ENCODE assay signal across 9 cellular contexts in the genomic region with DNA sequence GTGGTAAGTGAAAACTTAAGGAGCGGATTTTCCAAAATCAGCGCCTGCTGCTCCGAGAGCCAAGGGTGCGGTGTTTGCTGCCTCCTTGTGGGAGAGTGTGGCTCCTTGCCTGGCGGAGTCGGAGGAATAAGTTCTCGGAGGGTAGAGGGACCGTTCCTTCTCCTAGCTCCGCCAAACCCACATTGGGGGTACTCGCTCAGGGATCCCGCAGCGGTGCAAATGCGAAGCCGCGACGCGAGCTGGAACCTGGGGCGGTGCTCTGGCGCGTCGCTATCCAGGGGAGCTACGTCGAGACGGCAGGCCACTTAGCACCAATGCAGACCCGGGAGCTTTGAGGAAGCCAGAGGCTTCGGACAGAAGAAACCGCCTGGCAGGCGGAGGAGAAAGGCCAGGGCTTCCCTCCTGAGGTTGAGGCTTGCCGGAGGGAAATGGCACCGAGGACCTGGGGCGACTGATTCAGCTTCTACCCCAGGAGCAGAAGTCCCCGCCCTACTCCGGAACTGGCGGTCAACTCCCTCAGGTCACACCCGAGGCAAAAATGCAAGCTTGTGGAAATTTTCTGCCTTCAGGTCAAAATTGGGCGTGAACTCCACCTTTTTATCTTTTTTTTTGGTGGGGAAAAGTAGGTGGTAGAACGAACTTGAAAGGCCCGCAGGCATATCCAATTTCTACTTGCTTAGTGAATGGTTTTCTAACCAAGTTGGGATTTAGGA. TPM values are rescaled to one million over a fixed set of nuclear protein-coding genes. Genes with fewer than 3 reads are reported as not detected.
DNase-seq lines count a peak whose midpoint lies in the region; ATAC-seq, FAIRE-seq and TF ChIP-seq lines count a peak whose summit lies in the region.
"Had no signal": no experiment of that assay in that cellular context is flagged by ENCODE, and none has a peak within 500 bp of the region (broad histone marks: within the 10 kb centered on the region; RNA-seq: fewer than 3 reads in every experiment).

No MANE protein-coding gene starts in this region.

- TSS peak; percentile 26 for BruUV-seq in Calu3 (replicated peaks; lab: Mats Ljungman, UMichigan)

- peak overlapping the region in 3 of 4 donors; percentile 17 to 22 (median 19) for H3K27ac ChIP-seq in pancreas
- H3K27ac ChIP-seq in transverse colon = peak overlapping the region; percentile 53 to 59 (median 55)

- H3K4me3 ChIP-seq in pancreas (peak overlapping the region; percentile 26 to 52 (median 38)), transverse colon (peak overlapping the region; percentile 39 to 72 (median 46))

- H3K4me1 Mint-ChIP-seq in Calu3 (ENCODE audit: low read depth, unreplicated experiment) = peaks cover 15% of the 10 kb centered on the region

- WGBS in pancreas, 2 donors = 1 to 2% methylated on average over 37 to 38 of the region's 38 CpGs
- 1 to 21% methylated on average over 7 to 34 of the region's 38 CpGs for WGBS in transverse colon (ENCODE audit: low coverage in 1 of 2), 2 donors

- H3K9me3 Mint-ChIP-seq in Calu3 (ENCODE audit: low read depth, unreplicated experiment) = no peaks in the 10 kb centered on the region

- peak; percentile 74 for DNase-seq in Calu3
- peak; percentile 67 for DNase-seq in RPMI7951 (ENCODE audit: low read depth)
- peak; percentile 66 for DNase-seq in activated naive CD4-positive, alpha-beta T cell treated with Interleukin-2 at 50 U/mL for 16 hours
- DNase-seq in head of caudate nucleus = peak; percentile 12 to 83 (median 62)
- peak; percentile 18 to 69 (median 48) for DNase-seq in pancreas
- peak; percentile 68 for DNase-seq in transverse colon

- peak overlapping the region; percentile 80 for H3K4me3 Mint-ChIP-seq in Calu3 (ENCODE audit: low read depth, unreplicated experiment)

- H3K27ac Mint-ChIP-seq in Calu3 (ENCODE audit: unreplicated experiment) = peak overlapping the region; percentile 90

- no peak for TF ChIP-seq EP300 in transverse colon (IDR thresholded peaks at IDR 0.05; ENCODE audit: low read depth)

- H3K9me3 ChIP-seq in pancreas = no peaks in the 10 kb centered on the region
- no peaks in the 10 kb centered on the region for H3K9me3 ChIP-seq in transverse colon

- peak; percentile 15 for TF ChIP-seq POLR2A in transverse colon (IDR thresholded peaks at IDR 0.05)

- intact Hi-C loops in Calu3 (cut with micrococcal nuclease; ENCODE audit: unreplicated experiment) = loop anchor here (1.0 kb wide), 1 partner anchor 103 kb away; no protein-coding TSS in a partner anchor
- intact Hi-C loops in head of caudate nucleus (cut with DNase I) = no loop called here
- intact Hi-C loops in pancreas (cut with DNase I) = no loop called here
- intact Hi-C loops in transverse colon (cut with DNase I; ENCODE audit: low total_unique reads) = no loop called here

- H3K36me3 Mint-ChIP-seq in Calu3 (ENCODE audit: insufficient read depth, unreplicated experiment) = peaks cover 21% of the 10 kb centered on the region

- ATAC-seq in GM19351 (IDR thresholded peaks at IDR 0.05; ENCODE audit: unreplicated experiment) = peak; percentile 84
- peak; percentile 75 for ATAC-seq in HG03460 (IDR thresholded peaks at IDR 0.05; ENCODE audit: unreplicated experiment)
- peak; percentile 78 to 91 (median 90) for ATAC-seq in pancreas

- H3K36me3 ChIP-seq in pancreas (no peaks in the 10 kb centered on the region), transverse colon (no peaks in the 10 kb centered on the region)

- TF ChIP-seq CTCF in Calu3 (IDR thresholded peaks at IDR 0.05; ENCODE audit: unreplicated experiment) (peak; percentile 65), pancreas (IDR thresholded peaks at IDR 0.05) (peak in 2 of 4 donors; percentile 33), transverse colon (IDR thresholded peaks at IDR 0.05) (peak; percentile 27 to 44 (median 39))

- FAIRE-seq in pancreas (lab: Jason Lieb, UNC) = no peak
- FAIRE-seq: islet of Langerhans had no signal

- H3K4me1 ChIP-seq in pancreas (no peaks in the 10 kb centered on the region), transverse colon (peaks cover 0 to 8% (median 5%) of the 10 kb centered on the region in 4 donors)

- H3K27me3 Mint-ChIP-seq in Calu3 (ENCODE audit: unreplicated experiment) = no peaks in the 10 kb centered on the region

- H3K27me3 ChIP-seq in pancreas (no peaks in the 10 kb centered on the region), transverse colon (no peaks in the 10 kb centered on the region)

- in situ Hi-C loops in transverse colon (cut with MboI; ENCODE audit: low pct_ligation_motif_present in 1 of 4, low pct_unique_long_range_greater_than_20kb in 1 of 4, low sequenced_read_pairs in 3 of 4) = no loop called here

- CTCF ChIA-PET in Calu3 (lab: Charles Lee) = interaction anchor here (0.9 to 1.7 kb wide), 3 partner anchors 61 to 265 kb away, joined by 3 to 19 read pairs (median 3); a partner anchor contains a TSS

RNA-seq across cellular contexts. Expression of a gene that starts 5.7 kb away (rescaled TPM):
- total RNA-seq in Calu3 (2022) (11.4 and 13.4 TPM in 2 replicates), pancreas (under 1 TPM in 5 of 6 donors, not detected in 1; 0.28 to 0.55 (median 0.51) TPM), transverse colon (1 to 10 TPM in 2 of 4 donors, not detected in 2; 1.2 to 2.6 TPM)
- total RNA-seq in RPMI7951 (2014; rRNA removed; shearing (Covaris generic)) = not detected in 2 replicates
- polyA plus RNA-seq in pancreas = 1 to 10 TPM in 1 of 2 donors, under 1 TPM in 1; 0.95 to 1.6 TPM

RNA-seq across cellular contexts. Expression of a gene that starts 19.3 kb away (rescaled TPM):
- total RNA-seq in Calu3 (2022) (7.0 and 7.1 TPM in 2 replicates), pancreas (under 1 TPM in 3 of 6 donors, not detected in 3; 0.32 to 0.46 (median 0.43) TPM), transverse colon (not detected)
- total RNA-seq in RPMI7951 (2014; rRNA removed; shearing (Covaris generic)) = not detected in 2 replicates
- polyA plus RNA-seq in pancreas = under 1 TPM in 1 of 2 donors, not detected in 1; 0.73 TPM

RNA-seq across cellular contexts. Expression of a gene that starts 26.5 kb away (rescaled TPM):
- total RNA-seq in Calu3 (2022) = not detected in 2 replicates
- not detected in 2 replicates for total RNA-seq in RPMI7951 (2014; rRNA removed; shearing (Covaris generic))
- not detected for total RNA-seq in pancreas
- not detected for polyA plus RNA-seq in pancreas
- not detected for total RNA-seq in transverse colon

RNA-seq across cellular contexts. Expression of a gene that starts 34.9 kb away (rescaled TPM):
- total RNA-seq in Calu3 (2022) (not detected in 2 replicates), pancreas (not detected), transverse colon (not detected)
- not detected in 2 replicates for total RNA-seq in RPMI7951 (2014; rRNA removed; shearing (Covaris generic))
- not detected for polyA plus RNA-seq in pancreas

Comparison
In these comparisons a context has a peak if more than half of its experiments do, and no peak if none do; other contexts are left out.
1. Peak in every context shown above with its lines: DNase-seq, ATAC-seq, H3K4me3 ChIP-seq and H3K27ac ChIP-seq.